ENCODE assay signal across 12 cellular contexts in the genomic region with DNA sequence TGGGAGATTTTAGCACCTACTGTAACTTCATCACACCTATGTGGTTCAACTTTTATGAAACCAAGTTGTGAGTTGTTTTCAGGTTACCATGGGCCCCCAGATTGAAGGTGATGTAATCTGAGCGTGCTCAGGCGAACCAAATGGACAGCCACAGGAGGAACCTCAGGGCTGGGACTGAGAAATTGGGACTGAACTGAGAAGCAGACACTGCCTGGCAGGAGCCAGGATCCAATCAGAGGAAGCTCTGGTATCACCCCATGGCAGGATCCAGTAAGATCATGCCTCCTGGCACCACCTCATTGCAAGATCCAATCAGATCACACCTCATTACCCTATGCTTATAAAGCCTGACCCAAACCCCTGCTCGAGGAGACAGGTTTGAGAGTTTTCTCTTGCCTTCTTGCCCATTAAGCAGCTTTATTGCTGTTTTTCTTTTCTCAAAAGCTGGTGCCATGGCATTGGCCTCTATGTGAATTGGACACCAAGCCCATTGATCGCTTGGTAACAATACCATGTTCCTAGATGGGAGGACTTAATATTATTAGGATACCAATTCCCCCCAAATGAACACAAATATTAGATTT. TPM values are rescaled to one million over a fixed set of nuclear protein-coding genes. Genes with fewer than 3 reads are reported as not detected.
DNase-seq lines count a peak whose midpoint lies in the region; ATAC-seq and TF ChIP-seq lines count a peak whose summit lies in the region.
"Had no signal": no experiment of that assay in that cellular context is flagged by ENCODE, and none has a peak within 500 bp of the region (broad histone marks: within the 10 kb centered on the region; RNA-seq: fewer than 3 reads in every experiment).

No MANE protein-coding gene starts in this region.

- H3K27ac ChIP-seq in CD4-positive, CD25-positive, alpha-beta regulatory T cell (ENCODE audit: insufficient read depth, low read length, poor library complexity, severe bottlenecking), result no peak overlapping the region
- H3K27ac ChIP-seq: right atrium auricular region had no signal

- no peaks in the 10 kb centered on the region for H3K36me3 ChIP-seq in CD4-positive, CD25-positive, alpha-beta regulatory T cell (ENCODE audit: control insufficient read depth, insufficient read depth, low read length)
- H3K36me3 ChIP-seq: right atrium auricular region had no signal

- peak overlapping the region in 2 of 3 donors; percentile 43 to 97 for H3K27ac Mint-ChIP-seq in CD4-positive, CD25-positive, alpha-beta regulatory T cell
- H3K27ac Mint-ChIP-seq in activated T-helper 17 cell treated with anti-CD3 and anti-CD28 coated beads, Interleukin-2, amount 50 U/mL, for 72 hours, result peak overlapping the region; percentile 75
- no peak overlapping the region for H3K27ac Mint-ChIP-seq in type B pancreatic cell

- TF ChIP-seq CTCF in GM12865 (IDR thresholded peaks at IDR 0.05; ENCODE audit: insufficient read depth, low read depth, low read length, missing control alignments), result no peak
- TF ChIP-seq CTCF in type B pancreatic cell (conservative IDR thresholded peaks at IDR 0.05), result no peak

- H3K4me1 Mint-ChIP-seq in CD4-positive, CD25-positive, alpha-beta regulatory T cell, result peaks cover 7 to 66% (median 28%) of the 10 kb centered on the region in 4 donors
- peaks cover 40% of the 10 kb centered on the region for H3K4me1 Mint-ChIP-seq in activated T-helper 17 cell treated with anti-CD3 and anti-CD28 coated beads, Interleukin-2, amount 50 U/mL, for 72 hours
- peaks cover 11% of the 10 kb centered on the region for H3K4me1 Mint-ChIP-seq in type B pancreatic cell (ENCODE audit: unreplicated experiment)

- no peak for DNase-seq in CD4-positive, CD25-positive, alpha-beta regulatory T cell
- DNase-seq in GM12865 (ENCODE audit: low read depth), result peak; percentile 5
- peak; percentile 24 for DNase-seq in mesenteric fat pad (ENCODE audit: low spot score)
- DNase-seq in type B pancreatic cell (ENCODE audit: extremely low spot score, unreplicated experiment), result no peak
- no peak for DNase-seq in iPS-NIHi7 (ENCODE audit: extremely low spot score)
- DNase-seq: activated CD4-positive, CD25-positive, alpha-beta regulatory T cell treated with anti-CD3 and anti-CD28 coated beads, Interleukin-2, amount 50 U/mL, for 72 hours; left cardiac atrium; NCI-H1092; SK-N-SH had no signal

- peaks cover 22% of the 10 kb centered on the region for H3K4me1 ChIP-seq in CD4-positive, CD25-positive, alpha-beta regulatory T cell (ENCODE audit: control insufficient read depth, insufficient read depth, low read length, poor library complexity, severe bottlenecking)

- H3K9me3 Mint-ChIP-seq in CD4-positive, CD25-positive, alpha-beta regulatory T cell, result peaks cover 0 to 2% (median 0%) of the 10 kb centered on the region in 7 donors
- H3K9me3 Mint-ChIP-seq in activated T-helper 17 cell treated with anti-CD3 and anti-CD28 coated beads, Interleukin-2, amount 50 U/mL, for 72 hours, result no peaks in the 10 kb centered on the region
- no peaks in the 10 kb centered on the region for H3K9me3 Mint-ChIP-seq in type B pancreatic cell

- ATAC-seq in CD4-positive, CD25-positive, alpha-beta regulatory T cell (ENCODE audit: low read depth in 2 of 2), result no peak
- peak; percentile 27 for ATAC-seq in activated T-helper 17 cell treated with anti-CD3 and anti-CD28 coated beads, Interleukin-2, amount 50 U/mL, for 72 hours (replicated peaks)
- ATAC-seq in HG02763 (IDR thresholded peaks at IDR 0.05; ENCODE audit: unreplicated experiment), result no peak
- ATAC-seq: left cardiac atrium had no signal

- no peaks in the 10 kb centered on the region for H3K9me3 ChIP-seq in CD4-positive, CD25-positive, alpha-beta regulatory T cell (ENCODE audit: control insufficient read depth in 2 of 2, low read length in 2 of 2)
- H3K9me3 ChIP-seq: right atrium auricular region, SK-N-SH had no signal

- peak overlapping the region in 1 of 4 donors; percentile 60 for H3K4me3 Mint-ChIP-seq in CD4-positive, CD25-positive, alpha-beta regulatory T cell
- peak overlapping the region; percentile 68 for H3K4me3 Mint-ChIP-seq in activated T-helper 17 cell treated with anti-CD3 and anti-CD28 coated beads, Interleukin-2, amount 50 U/mL, for 72 hours
- H3K4me3 Mint-ChIP-seq in type B pancreatic cell, result no peak overlapping the region

- no peaks in the 10 kb centered on the region for H3K27me3 ChIP-seq in CD4-positive, CD25-positive, alpha-beta regulatory T cell (ENCODE audit: control insufficient read depth, insufficient read depth, low read length)
- H3K27me3 ChIP-seq: right atrium auricular region had no signal

- no peaks in the 10 kb centered on the region for H3K27me3 Mint-ChIP-seq in CD4-positive, CD25-positive, alpha-beta regulatory T cell
- no peaks in the 10 kb centered on the region for H3K27me3 Mint-ChIP-seq in activated T-helper 17 cell treated with anti-CD3 and anti-CD28 coated beads, Interleukin-2, amount 50 U/mL, for 72 hours
- peaks cover 3% of the 10 kb centered on the region for H3K27me3 Mint-ChIP-seq in type B pancreatic cell

- H3K4me3 ChIP-seq in CD4-positive, CD25-positive, alpha-beta regulatory T cell (ENCODE audit: low read depth, low read length), result no peak overlapping the region
- no peak overlapping the region for H3K4me3 ChIP-seq in GM12865 (ENCODE audit: low read depth, low read length)
- H3K4me3 ChIP-seq: right atrium auricular region had no signal

- H3K36me3 Mint-ChIP-seq in CD4-positive, CD25-positive, alpha-beta regulatory T cell, result no peaks in the 10 kb centered on the region
- H3K36me3 Mint-ChIP-seq in activated T-helper 17 cell treated with anti-CD3 and anti-CD28 coated beads, Interleukin-2, amount 50 U/mL, for 72 hours (ENCODE audit: low read depth), result no peaks in the 10 kb centered on the region
- H3K36me3 Mint-ChIP-seq in type B pancreatic cell, result no peaks in the 10 kb centered on the region

RNA-seq across cellular contexts. Expression of gene GDF10, which starts 43.2 kb away (rescaled TPM):
- total RNA-seq in CD4-positive, CD25-positive, alpha-beta regulatory T cell, result not detected
- polyA plus RNA-seq in CD4-positive, CD25-positive, alpha-beta regulatory T cell, result not detected
- total RNA-seq in activated T-helper 17 cell treated with anti-CD3 and anti-CD28 coated beads, Interleukin-2, amount 50 U/mL, for 72 hours, result under 1 TPM in 1 of 2 donors, not detected in 1; 0.45 TPM
- total RNA-seq in mesenteric fat pad (0.26 TPM), type B pancreatic cell (ENCODE audit: low replicate concordance) (0.57 and 46.8 TPM in 2 replicates)

Comparison
In these comparisons a context has a peak if more than half of its experiments do, and no peak if none do; other contexts are left out.
1. DNase-seq: peak in GM12865 (single experiment) and mesenteric fat pad (single experiment); none in CD4-positive, CD25-positive, alpha-beta regulatory T cell (0 of 3), type B pancreatic cell (single experiment) and iPS-NIHi7 (single experiment).